ENCODE assay signal across 26 cellular contexts in the genomic region with DNA sequence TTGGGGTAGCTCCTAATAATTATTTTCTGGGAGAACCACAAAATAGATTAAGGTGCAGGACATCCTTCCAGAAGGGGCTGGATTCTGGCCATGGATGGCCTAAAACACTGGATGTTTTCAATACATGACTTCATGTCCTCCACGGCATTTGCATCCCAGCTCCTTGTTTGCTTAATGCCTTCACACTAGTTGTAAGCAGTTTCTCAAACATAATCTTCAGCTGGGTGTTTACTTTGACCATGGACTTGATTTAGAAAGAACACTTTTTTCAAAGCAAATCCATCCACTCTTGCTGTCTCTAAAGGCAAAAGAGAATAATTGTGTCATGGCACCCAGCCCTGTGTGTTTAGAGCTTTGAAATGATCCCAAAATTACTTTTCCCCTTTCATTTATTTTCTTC.
"Had no signal": no experiment of that assay in that cellular context is flagged by ENCODE, and none has a peak within 500 bp of the region (broad histone marks: within the 10 kb centered on the region; RNA-seq: fewer than 3 reads in every experiment).

No MANE protein-coding gene starts in this region.

- H3K36me3 ChIP-seq: esophagus squamous epithelium, gastrocnemius medialis, heart right ventricle, left lung, lower lobe of right lung had no signal

- DNase-seq: cortex of kidney; effector CD8-positive, alpha-beta T cell; effector memory CD8-positive, alpha-beta T cell; endodermal cell; erythroblast; esophagus squamous epithelium; foreskin fibroblast; foreskin melanocyte; gastrocnemius medialis; glutamatergic neuron; head of caudate nucleus; heart right ventricle; hippocampal formation; left cardiac atrium; left lung; left ventricle myocardium superior; lower lobe of right lung; mesenchymal stem cell; mucosa of descending colon; naive B cell; naive thymus-derived CD8-positive, alpha-beta T cell had no signal

- ATAC-seq: effector memory CD8-positive, alpha-beta T cell; esophagus mucosa; gastrocnemius medialis; heart right ventricle; left cardiac atrium; left lung; left ventricle myocardium superior; lower lobe of right lung; mucosa of descending colon; naive thymus-derived CD8-positive, alpha-beta T cell had no signal

- H3K4me3 ChIP-seq: esophagus squamous epithelium, gastrocnemius medialis, heart right ventricle, left lung, lower lobe of right lung, mucosa of descending colon had no signal

- FAIRE-seq: endometrium, islet of Langerhans, keratinocyte had no signal

- H3K27ac ChIP-seq: epithelial cell of prostate, esophagus squamous epithelium, gastrocnemius medialis, heart right ventricle, left lung, lower lobe of right lung had no signal

- H3K9me3 ChIP-seq: esophagus squamous epithelium, gastrocnemius medialis, lower lobe of right lung, mucosa of descending colon had no signal

- H3K4me1 ChIP-seq: esophagus squamous epithelium, gastrocnemius medialis, heart right ventricle, left lung, lower lobe of right lung had no signal

- H3K27me3 ChIP-seq: left lung had no signal
